In genomic region chr1:93909146-93910050, GRCh38 we compare ENCODE assay signal across 8 cellular contexts. TPM values are rescaled to one million over a fixed set of nuclear protein-coding genes. Genes with fewer than 3 reads are reported as not detected.
A peak's percentile ranks its signal among the peaks of the same experiment; 100 is the strongest.
DNase-seq lines count a peak whose midpoint lies in the region; FAIRE-seq and TF ChIP-seq lines count a peak whose summit lies in the region.

TSS of gene GCLM (minus strand) at chr1:93909430. CDS start at chr1:93909163, 267 bp downstream.

- peaks cover 2% of the 10 kb centered on the region for H3K79me1 ChIP-seq in neuronal stem cell (ENCODE audit: low read depth, low read length)

- H3K36me3 ChIP-seq in SJCRH30 (no peaks in the 10 kb centered on the region), neuronal stem cell (replicated peaks in 1 of 2; ENCODE audit: control insufficient read depth in 2 of 2, insufficient read depth in 2 of 2, low read length in 2 of 2) (no peaks in the 10 kb centered on the region)

- H3K9me3 ChIP-seq in SJCRH30 (replicated peaks): no peaks in the 10 kb centered on the region; the same call in 1 of the 2 replicates
- H3K9me3 ChIP-seq in neuronal stem cell (replicated peaks in 1 of 2; ENCODE audit: control insufficient read depth in 2 of 2, insufficient read depth in 1 of 2, low read depth in 1 of 2, low read length in 2 of 2): no peaks in the 10 kb centered on the region

- WGBS in neuronal stem cell (ENCODE audit: extremely low coverage in 2 of 2, insufficient read length in 2 of 2, insufficient replicate concordance in 1 of 2), 2 donors: no CpG with 5 or more reads among the region's 102 CpGs

- H3K4ac ChIP-seq in neuronal stem cell (ENCODE audit: low read length): no peak within 1 kb of the TSS

- H3K9ac ChIP-seq in neuronal stem cell (ENCODE audit: low read depth, low read length, poor library complexity): peak within 1 kb of the TSS; percentile 92

- H2BK5ac ChIP-seq in neuronal stem cell (ENCODE audit: low read length): peak within 1 kb of the TSS; percentile 19

- TF ChIP-seq POLR2A in H54 (IDR thresholded peaks at IDR 0.05; ENCODE audit: low read depth, low read length): peak; percentile 49

- H3K4me2 ChIP-seq in neuronal stem cell (ENCODE audit: insufficient read depth, low read length, poor library complexity, severe bottlenecking): peak within 1 kb of the TSS; percentile 92

- TF ChIP-seq CTCF in subcutaneous adipose tissue (IDR thresholded peaks at IDR 0.05; ENCODE audit: low read depth): no peak

- peak within 1 kb of the TSS; percentile 58 for H2BK15ac ChIP-seq in neuronal stem cell (ENCODE audit: low read length)

- DNase-seq in GDM1 (lab: John Stamatoyannopoulos, UW): peak; percentile 90
- DNase-seq in H54 (ENCODE audit: insufficient read length, low spot score): peak; percentile 88
- DNase-seq in LoVo (ENCODE audit: low spot score): peak; percentile 96
- DNase-seq in SJCRH30: peak; percentile 91 to 94
- peak; percentile 75 to 85 (median 80) for DNase-seq in activated naive CD4-positive, alpha-beta T cell (lab: John Stamatoyannopoulos, UW)
- DNase-seq in frontal cortex (ENCODE audit: low spot score in 2 of 2): peak; percentile 92 to 93
- DNase-seq in neuronal stem cell (ENCODE audit: low spot score): peak; percentile 89

- H3K4me3 ChIP-seq in SJCRH30: peak within 1 kb of the TSS; percentile 72
- H3K4me3 ChIP-seq in neuronal stem cell (ENCODE audit: low read length in 2 of 2): peak within 1 kb of the TSS; percentile 73 to 90

- peak within 1 kb of the TSS; percentile 96 for H3K18ac ChIP-seq in neuronal stem cell (ENCODE audit: low read length)

- no peak within 1 kb of the TSS for H2AK5ac ChIP-seq in neuronal stem cell (ENCODE audit: low read depth, low read length)

- no peak within 1 kb of the TSS for H4K91ac ChIP-seq in neuronal stem cell (ENCODE audit: low read depth, low read length, poor library complexity)

- H3K27ac ChIP-seq in SJCRH30 (no peak within 1 kb of the TSS), neuronal stem cell (replicated peaks; ENCODE audit: low read length) (no peak within 1 kb of the TSS)

- H4K8ac ChIP-seq in neuronal stem cell (ENCODE audit: low read depth, low read length): peak within 1 kb of the TSS; percentile 43

- H2AFZ ChIP-seq in neuronal stem cell (ENCODE audit: low read length): peak within 1 kb of the TSS; percentile 95

- no peak within 1 kb of the TSS for H2BK120ac ChIP-seq in neuronal stem cell (ENCODE audit: low read depth, low read length)

- H3K4me1 ChIP-seq in SJCRH30: peaks cover 9% of the 10 kb centered on the region
- H3K4me1 ChIP-seq in neuronal stem cell (ENCODE audit: control insufficient read depth in 2 of 2, insufficient read depth in 1 of 2, low read depth in 1 of 2, low read length in 2 of 2): peaks cover 1 to 5% of the 10 kb centered on the region in 2 donors

- FAIRE-seq in H54 (lab: Jason Lieb, UNC): peak; percentile 96
- FAIRE-seq in frontal cortex (lab: Jason Lieb, UNC): no peak

- H2BK12ac ChIP-seq in neuronal stem cell (ENCODE audit: low read length): no peak within 1 kb of the TSS

- H3K14ac ChIP-seq in neuronal stem cell (ENCODE audit: low read length): peak within 1 kb of the TSS; percentile 64

- H3K27me3 ChIP-seq in SJCRH30 (no peaks in the 10 kb centered on the region), neuronal stem cell (ENCODE audit: control insufficient read depth in 3 of 3, insufficient read depth in 3 of 3, low read depth in 1 of 3, low read length in 3 of 3) (no peaks in the 10 kb centered on the region)

- peak within 1 kb of the TSS; percentile 95 for H3K23ac ChIP-seq in neuronal stem cell (ENCODE audit: low read depth, low read length, poor library complexity)

RNA-seq across cellular contexts. Expression of gene GCLM, which starts in this region (rescaled TPM):
- 6.3 and 7.2 TPM in 2 replicates for total RNA-seq in SJCRH30 (2014; rRNA removed; shearing (Covaris generic))
- total RNA-seq in frontal cortex (9.0 TPM), subcutaneous adipose tissue (10 to 100 TPM; 10.7 to 52.5 (median 14.9) TPM)
- 3.6 TPM for polyA plus RNA-seq in neuronal stem cell (2013, experiment 1 of 2)
- 3.8 TPM for polyA plus RNA-seq in neuronal stem cell (2013, experiment 2 of 2)
